Comparison of ENCODE assay signal across 9 cellular contexts in genomic region chrX:155069414-155069813, GRCh38. TPM values are rescaled to one million over a fixed set of nuclear protein-coding genes. Genes with fewer than 3 reads are reported as not detected.
A peak's percentile ranks its signal among the peaks of the same experiment; 100 is the strongest.
DNase-seq lines count a peak whose midpoint lies in the region; ATAC-seq, FAIRE-seq and TF ChIP-seq lines count a peak whose summit lies in the region.
"Had no signal": no experiment of that assay in that cellular context is flagged by ENCODE, and none has a peak within 500 bp of the region (broad histone marks: within the 10 kb centered on the region; RNA-seq: fewer than 3 reads in every experiment).

No MANE protein-coding gene starts in this region.

- H3K14ac ChIP-seq in mesenchymal stem cell (ENCODE audit: low read length in 2 of 2) (no peak overlapping the region), trophoblast cell (ENCODE audit: low read length) (no peak overlapping the region)

- no peak for DNase-seq in BE2C
- no peak for DNase-seq in HL-60 (ENCODE audit: low read depth in 1 of 2, low spot score in 1 of 2)
- no peak for DNase-seq in K562 (ENCODE audit: extremely low read depth in 1 of 4, low spot score in 3 of 4)
- no peak for DNase-seq in mesenchymal stem cell
- no peak for DNase-seq in retina
- no peak for DNase-seq in GM19239 (ENCODE audit: insufficient read length, low spot score)
- DNase-seq in trophoblast cell: no peak
- DNase-seq: GDM1 had no signal

- H3K4me1 ChIP-seq in BE2C (no peaks in the 10 kb centered on the region), K562 (replicated peaks in 1 of 2; ENCODE audit: control insufficient read depth in 2 of 2, insufficient read depth in 2 of 2, low read length in 2 of 2) (peaks cover 4 to 11% of the 10 kb centered on the region in 2 experiments; a peak in 4 of 5 replicates), mesenchymal stem cell (ENCODE audit: control insufficient read depth, insufficient read depth, low read depth, low read length) (peaks cover 8% of the 10 kb centered on the region), trophoblast cell (ENCODE audit: control insufficient read depth in 1 of 2, insufficient read depth in 2 of 2, low read length in 2 of 2) (peaks cover 4 to 5% of the 10 kb centered on the region in 2 experiments)

- WGBS in K562 (ENCODE audit: insufficient coverage, low coverage, missing lambda C conversion rate): 18% methylated on average over 1 of the region's 1 CpG
- no CpG with 5 or more reads among the region's 1 CpG for WGBS in mesenchymal stem cell
- WGBS in trophoblast cell (ENCODE audit: extremely low coverage, insufficient coverage, insufficient read length): no CpG with 5 or more reads among the region's 1 CpG

- no peak overlapping the region for H3K4ac ChIP-seq in mesenchymal stem cell (ENCODE audit: low read depth in 1 of 2, low read length in 2 of 2)
- no peak overlapping the region for H3K4ac ChIP-seq in trophoblast cell (ENCODE audit: low read depth, low read length)

- no peaks in the 10 kb centered on the region for H4K20me1 ChIP-seq in K562 (replicated peaks; ENCODE audit: control insufficient read depth, insufficient read depth, low read length)

- no peaks in the 10 kb centered on the region for H3K27me3 ChIP-seq in BE2C
- H3K27me3 ChIP-seq in HL-60 (ENCODE audit: insufficient read depth, poor library complexity, severe bottlenecking): no peaks in the 10 kb centered on the region
- no peaks in the 10 kb centered on the region for H3K27me3 ChIP-seq in K562 (ENCODE audit: control insufficient read depth in 2 of 2, insufficient read depth in 2 of 2, low read length in 2 of 2)
- H3K27me3 ChIP-seq in mesenchymal stem cell (ENCODE audit: control insufficient read depth in 1 of 2, insufficient read depth in 1 of 2, low read length in 2 of 2): no peaks in the 10 kb centered on the region
- no peaks in the 10 kb centered on the region for H3K27me3 ChIP-seq in trophoblast cell (ENCODE audit: insufficient read depth, low read length)

- H3K18ac ChIP-seq in mesenchymal stem cell (ENCODE audit: low read depth in 1 of 2, low read length in 2 of 2): no peak overlapping the region
- H3K18ac ChIP-seq in trophoblast cell (ENCODE audit: low read length): no peak overlapping the region

- TF ChIP-seq RAD21 in K562 (CRISPR knock-in tag; conservative IDR thresholded peaks at IDR 0.05 in 1 of 2, IDR thresholded peaks at IDR 0.05 in 1 of 2): no peak

- POLR2A ChIA-PET in K562 (lab: Yijun Ruan, JAX): no interaction called here

- no peak for ATAC-seq in K562
- no peak for ATAC-seq in HG02970 (IDR thresholded peaks at IDR 0.05; ENCODE audit: low FRiP score, unreplicated experiment)

- no peak overlapping the region for H2AK5ac ChIP-seq in mesenchymal stem cell (ENCODE audit: low read length, severe bottlenecking)
- no peak overlapping the region for H2AK5ac ChIP-seq in trophoblast cell (ENCODE audit: low read length)

- H2BK12ac ChIP-seq in mesenchymal stem cell (ENCODE audit: low read length in 2 of 2): no peak overlapping the region
- H2BK12ac ChIP-seq in trophoblast cell (ENCODE audit: low read length): no peak overlapping the region

- CTCF ChIA-PET in K562 (lab: Yijun Ruan, JAX; ENCODE audit: low intra/inter-chr PET ratio): interaction anchor here (0.8 kb wide), 1 partner anchor 103 kb away, joined by 3 read pairs; no protein-coding TSS in a partner anchor

- no peak for TF ChIP-seq CTCF in BE2C (IDR thresholded peaks at IDR 0.05; ENCODE audit: low read depth, low read length)
- TF ChIP-seq CTCF in HL-60 (IDR thresholded peaks at IDR 0.05; ENCODE audit: insufficient read depth, low read length): no peak
- TF ChIP-seq CTCF in K562 (IDR thresholded peaks at IDR 0.05 in 2 of 3, conservative IDR thresholded peaks at IDR 0.05 in 1 of 3; ENCODE audit: insufficient read depth in 2 of 3, low read depth in 1 of 3, low read length in 3 of 3): no peak

- H4K12ac ChIP-seq in trophoblast cell (ENCODE audit: low read depth, low read length): no peak overlapping the region

- H3K9me3 ChIP-seq in BE2C (no peaks in the 10 kb centered on the region), K562 (replicated peaks; ENCODE audit: control insufficient read depth, insufficient read depth, low read depth, low read length) (no peaks in the 10 kb centered on the region), mesenchymal stem cell (ENCODE audit: control insufficient read depth, low read length) (no peaks in the 10 kb centered on the region), trophoblast cell (ENCODE audit: insufficient read depth, low read depth, low read length) (no peaks in the 10 kb centered on the region)

- in situ Hi-C loops in K562 (cut with MboI): no loop called here

- no peak overlapping the region for H3K23ac ChIP-seq in mesenchymal stem cell (ENCODE audit: low read length in 2 of 2)
- no peak overlapping the region for H3K23ac ChIP-seq in trophoblast cell (ENCODE audit: low read length)

- H4K8ac ChIP-seq in mesenchymal stem cell (ENCODE audit: low read length) (no peak overlapping the region), trophoblast cell (ENCODE audit: low read depth, low read length) (no peak overlapping the region)

- H3K4me2 ChIP-seq in K562 (ENCODE audit: insufficient read depth, low read length): peak overlapping the region; percentile 79
- no peak overlapping the region for H3K4me2 ChIP-seq in mesenchymal stem cell (ENCODE audit: low read length, poor library complexity, severe bottlenecking)
- H3K4me2 ChIP-seq in trophoblast cell (ENCODE audit: low read length): no peak overlapping the region

- H2AFZ ChIP-seq in K562 (ENCODE audit: low read depth, low read length): 0 out of 2 replicates have a peak overlapping the region, but pooled peaks have one; percentile 92
- no peak overlapping the region for H2AFZ ChIP-seq in mesenchymal stem cell (ENCODE audit: low read depth, low read length)
- H2AFZ ChIP-seq in trophoblast cell (ENCODE audit: insufficient read depth, low read length, poor library complexity): no peak overlapping the region

- no peak for TF ChIP-seq EP300 in K562 (IDR thresholded peaks at IDR 0.05; ENCODE audit: low read length)

- BruUV-seq in K562 (replicated peaks; lab: Mats Ljungman, UMichigan): no TSS peak

- peaks cover 4% of the 10 kb centered on the region for H3K79me1 ChIP-seq in mesenchymal stem cell (replicated peaks; ENCODE audit: low read length, poor library complexity, severe bottlenecking)
- H3K79me1 ChIP-seq in trophoblast cell (ENCODE audit: low read length): peaks cover 8% of the 10 kb centered on the region

- H3K4me3 ChIP-seq in BE2C (ENCODE audit: low read depth, low read length) (peak overlapping the region; percentile 76; the same call in 1 of the 2 replicates), HL-60 (replicated peaks; ENCODE audit: insufficient read depth, low read length) (peak overlapping the region; percentile 58), K562 (peak overlapping the region; percentile 71), mesenchymal stem cell (ENCODE audit: insufficient read depth in 1 of 2, low read depth in 1 of 2, low read length in 2 of 2) (peak overlapping the region in 1 of 2 experiments; percentile 78), trophoblast cell (ENCODE audit: low read depth, low read length) (no peak overlapping the region)

- no peaks in the 10 kb centered on the region for H3K9me1 ChIP-seq in K562 (ENCODE audit: control insufficient read depth, insufficient read depth, low read length)

- no peak overlapping the region for H2BK15ac ChIP-seq in mesenchymal stem cell (ENCODE audit: low read depth, poor library complexity, severe bottlenecking)

- H4K91ac ChIP-seq in mesenchymal stem cell (ENCODE audit: low read length) (no peak overlapping the region), trophoblast cell (ENCODE audit: low read depth, low read length) (no peak overlapping the region)

- H3K79me2 ChIP-seq in K562 (ENCODE audit: control insufficient read depth, insufficient read depth, low read length): peaks cover 61% of the 10 kb centered on the region
- H3K79me2 ChIP-seq in trophoblast cell (ENCODE audit: control insufficient read depth, insufficient read depth, low read length, poor library complexity): peaks cover 3% of the 10 kb centered on the region

- H2BK120ac ChIP-seq in mesenchymal stem cell (ENCODE audit: low read depth, low read length) (no peak overlapping the region), trophoblast cell (ENCODE audit: insufficient read depth, low read length, poor library complexity) (no peak overlapping the region)

- FAIRE-seq in K562 (lab: Jason Lieb, UNC) (no peak), GM19239 (lab: Jason Lieb, UNC) (no peak)

- H2BK5ac ChIP-seq in mesenchymal stem cell (ENCODE audit: low read depth, low read length, poor library complexity, severe bottlenecking) (no peak overlapping the region), trophoblast cell (ENCODE audit: low read depth, low read length, poor library complexity) (no peak overlapping the region)

- intact Hi-C loops in K562 (cut with micrococcal nuclease): no loop called here

- H3K36me3 ChIP-seq in BE2C (no peaks in the 10 kb centered on the region), K562 (ENCODE audit: control insufficient read depth, insufficient read depth, low read length) (peaks cover 17% of the 10 kb centered on the region), mesenchymal stem cell (ENCODE audit: control insufficient read depth in 1 of 2, insufficient read depth in 2 of 2, low read depth in 1 of 2, low read length in 2 of 2) (peaks cover 0 to 7% of the 10 kb centered on the region in 2 experiments), trophoblast cell (ENCODE audit: control insufficient read depth in 1 of 2, insufficient read depth in 2 of 2, low read length in 2 of 2) (no peaks in the 10 kb centered on the region)

- H3K9ac ChIP-seq in K562 (ENCODE audit: insufficient read depth in 1 of 2, low read depth in 2 of 2, low read length in 2 of 2) (peak overlapping the region in 1 of 2 experiments; percentile 75; a peak in 2 of 4 replicates), mesenchymal stem cell (ENCODE audit: low read length) (peak overlapping the region; percentile 90), trophoblast cell (ENCODE audit: low read length) (no peak overlapping the region)

- no peak for TF ChIP-seq POLR2A in K562 (conservative IDR thresholded peaks at IDR 0.05)

- 0 out of 2 replicates have a peak overlapping the region, but pooled peaks have one; percentile 84 for H3K27ac ChIP-seq in HL-60 (replicated peaks)
- H3K27ac ChIP-seq in K562 (ENCODE audit: extremely low read depth, low read depth, low read length): no peak overlapping the region
- H3K27ac ChIP-seq in mesenchymal stem cell (ENCODE audit: low read length, poor library complexity, severe bottlenecking): no peak overlapping the region
- no peak overlapping the region for H3K27ac ChIP-seq in trophoblast cell (ENCODE audit: low read depth, low read length)

RNA-seq across cellular contexts. Expression of gene CMC4, which starts 1.5 kb away (rescaled TPM):
- 0.40 TPM for polyA plus RNA-seq in BE2C (2012; ENCODE audit: insufficient read depth, insufficient read length, low read depth)
- 2.8 and 13.6 TPM in 2 replicates for total RNA-seq in K562 (2011; cell fraction: chromatin; rRNA removed; ENCODE audit: low replicate concordance)
- 1.7 and 2.2 TPM in 2 replicates for total RNA-seq in K562 (2011; cell fraction: nucleolus; rRNA removed)
- 3.4 and 4.4 TPM in 2 replicates for total RNA-seq in K562 (2011; cell fraction: nucleoplasm; rRNA removed)
- 10.4 and 12.2 TPM in 2 replicates for total RNA-seq in K562 (2014; rRNA removed)
- total RNA-seq in K562 (2014; rRNA removed; fragmentation: Illumina TruSeq; extraction: Trizol): 8.0 and 9.1 TPM in 2 replicates
- total RNA-seq in K562 (2015; rRNA removed; fragmentation: Illumina TruSeq; extraction: Trizol): 8.2 and 10.2 TPM in 2 replicates
- 5.3 and 5.4 TPM in 2 replicates for total RNA-seq in K562 (2021)
- 14.6 and 16.2 TPM in 2 replicates for polyA plus RNA-seq in K562 (2011; rRNA removed)
- 12.0 and 13.5 TPM in 2 replicates for polyA plus RNA-seq in K562 (2011; cell fraction: cytosol; rRNA removed)
- polyA plus RNA-seq in K562 (2011; cell fraction: nucleus; rRNA removed): 11.0 and 15.3 TPM in 2 replicates
- polyA plus RNA-seq in K562 (2012): 9.8 and 12.7 TPM in 2 replicates
- polyA plus RNA-seq in K562 (2014; fragmentation: Illumina TruSeq; extraction: Trizol): 12.4 and 13.8 TPM in 2 replicates
- 1 to 10 TPM; 3.5 to 6.3 TPM for polyA plus RNA-seq in K562 (2014; fragmentation: Nextera tagmentation; extraction: Ambion mirVana)
- polyA plus RNA-seq in K562 (2014; rRNA removed): 16.9 and 19.8 TPM in 2 replicates
- 4.2 and 6.3 TPM in 2 replicates for polyA minus RNA-seq in K562 (2011; rRNA and poly(A)+ RNA removed)
- polyA minus RNA-seq in K562 (2011; cell fraction: cytosol; rRNA and poly(A)+ RNA removed): 1.7 TPM in 1 of 2 replicates, not detected in the other
- polyA minus RNA-seq in K562 (2011; cell fraction: nucleus; rRNA and poly(A)+ RNA removed): 1.9 and 5.8 TPM in 2 replicates
- 11.4 TPM for polyA plus RNA-seq in mesenchymal stem cell (2013, experiment 1 of 2)
- 10.1 TPM for polyA plus RNA-seq in mesenchymal stem cell (2013, experiment 2 of 2)
- polyA plus RNA-seq in trophoblast cell (2013): 11.3 and 12.8 TPM in 2 replicates

RNA-seq across cellular contexts. Expression of gene MTCP1, which starts 1.5 kb away (rescaled TPM):
- polyA plus RNA-seq in BE2C (2012; ENCODE audit: insufficient read depth, insufficient read length, low read depth): 4.2 TPM
- total RNA-seq in K562 (2011; cell fraction: chromatin; rRNA removed; ENCODE audit: low replicate concordance): 6.2 and 9.6 TPM in 2 replicates
- 6.0 and 8.0 TPM in 2 replicates for total RNA-seq in K562 (2011; cell fraction: nucleolus; rRNA removed)
- total RNA-seq in K562 (2011; cell fraction: nucleoplasm; rRNA removed): 9.2 and 16.0 TPM in 2 replicates
- total RNA-seq in K562 (2014; rRNA removed): 19.1 and 28.0 TPM in 2 replicates
- total RNA-seq in K562 (2014; rRNA removed; fragmentation: Illumina TruSeq; extraction: Trizol): 24.2 and 27.1 TPM in 2 replicates
- 17.0 and 20.8 TPM in 2 replicates for total RNA-seq in K562 (2015; rRNA removed; fragmentation: Illumina TruSeq; extraction: Trizol)
- total RNA-seq in K562 (2021): 22.9 and 27.6 TPM in 2 replicates
- 18.5 and 27.6 TPM in 2 replicates for polyA plus RNA-seq in K562 (2011; rRNA removed)
- polyA plus RNA-seq in K562 (2011; cell fraction: cytosol; rRNA removed): 3.2 and 6.2 TPM in 2 replicates
- 28.8 and 30.6 TPM in 2 replicates for polyA plus RNA-seq in K562 (2011; cell fraction: nucleus; rRNA removed)
- polyA plus RNA-seq in K562 (2012): 23.5 and 33.1 TPM in 2 replicates
- polyA plus RNA-seq in K562 (2014; fragmentation: Illumina TruSeq; extraction: Trizol): 16.0 and 20.0 TPM in 2 replicates
- 10 to 100 TPM; 12.7 to 20.9 TPM for polyA plus RNA-seq in K562 (2014; fragmentation: Nextera tagmentation; extraction: Ambion mirVana)
- polyA plus RNA-seq in K562 (2014; rRNA removed): 18.5 and 25.0 TPM in 2 replicates
- 8.8 and 15.1 TPM in 2 replicates for polyA minus RNA-seq in K562 (2011; rRNA and poly(A)+ RNA removed)
- polyA minus RNA-seq in K562 (2011; cell fraction: cytosol; rRNA and poly(A)+ RNA removed): 5.2 and 10.8 TPM in 2 replicates
- polyA minus RNA-seq in K562 (2011; cell fraction: nucleus; rRNA and poly(A)+ RNA removed): 6.9 and 8.2 TPM in 2 replicates
- polyA plus RNA-seq in mesenchymal stem cell (2013, experiment 1 of 2): 25.4 TPM
- 30.2 TPM for polyA plus RNA-seq in mesenchymal stem cell (2013, experiment 2 of 2)
- 21.9 and 23.6 TPM in 2 replicates for polyA plus RNA-seq in trophoblast cell (2013)

RNA-seq across cellular contexts. Expression of gene BRCC3, which starts 1.9 kb away (rescaled TPM):
- polyA plus RNA-seq in BE2C (2012; ENCODE audit: insufficient read depth, insufficient read length, low read depth): 12.8 TPM
- total RNA-seq in K562 (2011; cell fraction: chromatin; rRNA removed; ENCODE audit: low replicate concordance): 18.6 and 34.1 TPM in 2 replicates
- total RNA-seq in K562 (2011; cell fraction: nucleolus; rRNA removed): 11.5 and 15.3 TPM in 2 replicates
- total RNA-seq in K562 (2011; cell fraction: nucleoplasm; rRNA removed): 17.7 and 18.2 TPM in 2 replicates
- 9.6 and 14.2 TPM in 2 replicates for total RNA-seq in K562 (2014; rRNA removed)
- 24.9 and 26.1 TPM in 2 replicates for total RNA-seq in K562 (2014; rRNA removed; fragmentation: Illumina TruSeq; extraction: Trizol)
- total RNA-seq in K562 (2015; rRNA removed; fragmentation: Illumina TruSeq; extraction: Trizol): 24.9 and 26.7 TPM in 2 replicates
- 20.9 and 21.5 TPM in 2 replicates for total RNA-seq in K562 (2021)
- polyA plus RNA-seq in K562 (2011; rRNA removed): 30.2 and 42.9 TPM in 2 replicates
- 17.1 and 20.2 TPM in 2 replicates for polyA plus RNA-seq in K562 (2011; cell fraction: cytosol; rRNA removed)
- polyA plus RNA-seq in K562 (2011; cell fraction: nucleus; rRNA removed): 24.6 and 43.7 TPM in 2 replicates
- polyA plus RNA-seq in K562 (2012): 16.2 and 27.1 TPM in 2 replicates
- 25.1 and 33.5 TPM in 2 replicates for polyA plus RNA-seq in K562 (2014; fragmentation: Illumina TruSeq; extraction: Trizol)
- polyA plus RNA-seq in K562 (2014; fragmentation: Nextera tagmentation; extraction: Ambion mirVana): 10 to 100 TPM; 31.2 to 44.8 TPM
- 20.2 and 23.3 TPM in 2 replicates for polyA plus RNA-seq in K562 (2014; rRNA removed)
- polyA minus RNA-seq in K562 (2011; rRNA and poly(A)+ RNA removed): 37.2 and 41.2 TPM in 2 replicates
- polyA minus RNA-seq in K562 (2011; cell fraction: cytosol; rRNA and poly(A)+ RNA removed): 10.4 and 15.8 TPM in 2 replicates
- polyA minus RNA-seq in K562 (2011; cell fraction: nucleus; rRNA and poly(A)+ RNA removed): 18.8 and 20.1 TPM in 2 replicates
- 15.3 TPM for polyA plus RNA-seq in mesenchymal stem cell (2013, experiment 1 of 2)
- 15.0 TPM for polyA plus RNA-seq in mesenchymal stem cell (2013, experiment 2 of 2)
- 15.5 and 15.6 TPM in 2 replicates for polyA plus RNA-seq in trophoblast cell (2013)

RNA-seq across cellular contexts. Expression of gene FUNDC2, which starts 42.8 kb away (rescaled TPM):
- polyA plus RNA-seq in BE2C (2012; ENCODE audit: insufficient read depth, insufficient read length, low read depth): 135 TPM
- total RNA-seq in K562 (2011; cell fraction: chromatin; rRNA removed; ENCODE audit: low replicate concordance): 19.4 and 29.9 TPM in 2 replicates
- total RNA-seq in K562 (2011; cell fraction: nucleolus; rRNA removed): 10.5 and 15.9 TPM in 2 replicates
- total RNA-seq in K562 (2011; cell fraction: nucleoplasm; rRNA removed): 31.0 and 39.1 TPM in 2 replicates
- 50.3 and 50.6 TPM in 2 replicates for total RNA-seq in K562 (2014; rRNA removed)
- total RNA-seq in K562 (2014; rRNA removed; fragmentation: Illumina TruSeq; extraction: Trizol): 123 and 140 TPM in 2 replicates
- 90.4 and 98.8 TPM in 2 replicates for total RNA-seq in K562 (2015; rRNA removed; fragmentation: Illumina TruSeq; extraction: Trizol)
- 90.2 and 91.2 TPM in 2 replicates for total RNA-seq in K562 (2021)
- 235 and 257 TPM in 2 replicates for polyA plus RNA-seq in K562 (2011; rRNA removed)
- polyA plus RNA-seq in K562 (2011; cell fraction: cytosol; rRNA removed): 140 and 220 TPM in 2 replicates
- polyA plus RNA-seq in K562 (2011; cell fraction: nucleus; rRNA removed): 60.3 and 105 TPM in 2 replicates
- polyA plus RNA-seq in K562 (2012): 96.4 and 113 TPM in 2 replicates
- polyA plus RNA-seq in K562 (2014; fragmentation: Illumina TruSeq; extraction: Trizol): 143 and 170 TPM in 2 replicates
- polyA plus RNA-seq in K562 (2014; fragmentation: Nextera tagmentation; extraction: Ambion mirVana): 100 to 1,000 TPM; 146 to 185 TPM
- 99.2 and 105 TPM in 2 replicates for polyA plus RNA-seq in K562 (2014; rRNA removed)
- 76.3 and 89.3 TPM in 2 replicates for polyA minus RNA-seq in K562 (2011; rRNA and poly(A)+ RNA removed)
- polyA minus RNA-seq in K562 (2011; cell fraction: cytosol; rRNA and poly(A)+ RNA removed): 22.1 and 31.3 TPM in 2 replicates
- polyA minus RNA-seq in K562 (2011; cell fraction: nucleus; rRNA and poly(A)+ RNA removed): 14.8 and 25.5 TPM in 2 replicates
- polyA plus RNA-seq in mesenchymal stem cell (2013, experiment 1 of 2): 39.3 TPM
- 39.5 TPM for polyA plus RNA-seq in mesenchymal stem cell (2013, experiment 2 of 2)
- polyA plus RNA-seq in trophoblast cell (2013): 37.6 and 39.1 TPM in 2 replicates

RNA-seq across cellular contexts. Expression of gene F8, which starts 46.9 kb away (rescaled TPM):
- 1.0 TPM for polyA plus RNA-seq in BE2C (2012; ENCODE audit: insufficient read depth, insufficient read length, low read depth)
- total RNA-seq in K562 (2011; cell fraction: chromatin; rRNA removed; ENCODE audit: low replicate concordance): 1.9 and 2.1 TPM in 2 replicates
- total RNA-seq in K562 (2011; cell fraction: nucleolus; rRNA removed): 0.33 and 0.66 TPM in 2 replicates
- 0.95 and 2.0 TPM in 2 replicates for total RNA-seq in K562 (2011; cell fraction: nucleoplasm; rRNA removed)
- total RNA-seq in K562 (2014; rRNA removed): 0.59 and 1.3 TPM in 2 replicates
- total RNA-seq in K562 (2014; rRNA removed; fragmentation: Illumina TruSeq; extraction: Trizol): 0.91 and 0.93 TPM in 2 replicates
- total RNA-seq in K562 (2015; rRNA removed; fragmentation: Illumina TruSeq; extraction: Trizol): 1.7 and 2.2 TPM in 2 replicates
- 1.2 and 1.8 TPM in 2 replicates for total RNA-seq in K562 (2021)
- polyA plus RNA-seq in K562 (2011; rRNA removed): 3.8 and 6.4 TPM in 2 replicates
- 1.4 and 2.9 TPM in 2 replicates for polyA plus RNA-seq in K562 (2011; cell fraction: cytosol; rRNA removed)
- 2.5 and 4.6 TPM in 2 replicates for polyA plus RNA-seq in K562 (2011; cell fraction: nucleus; rRNA removed)
- polyA plus RNA-seq in K562 (2012): 2.8 and 5.7 TPM in 2 replicates
- polyA plus RNA-seq in K562 (2014; fragmentation: Illumina TruSeq; extraction: Trizol): 0.78 and 0.95 TPM in 2 replicates
- polyA plus RNA-seq in K562 (2014; fragmentation: Nextera tagmentation; extraction: Ambion mirVana): under 1 TPM; 0.80 to 0.91 TPM
- polyA plus RNA-seq in K562 (2014; rRNA removed): 0.12 and 0.41 TPM in 2 replicates
- 4.3 and 17.2 TPM in 2 replicates for polyA minus RNA-seq in K562 (2011; rRNA and poly(A)+ RNA removed)
- 1.7 and 4.0 TPM in 2 replicates for polyA minus RNA-seq in K562 (2011; cell fraction: cytosol; rRNA and poly(A)+ RNA removed)
- 0.94 and 6.9 TPM in 2 replicates for polyA minus RNA-seq in K562 (2011; cell fraction: nucleus; rRNA and poly(A)+ RNA removed)
- 0.62 TPM for polyA plus RNA-seq in mesenchymal stem cell (2013, experiment 1 of 2)
- 0.73 TPM for polyA plus RNA-seq in mesenchymal stem cell (2013, experiment 2 of 2)
- polyA plus RNA-seq in trophoblast cell (2013): 0.60 and 0.92 TPM in 2 replicates
